Comparison of ENCODE assay signal across 9 cellular contexts in the genomic region with DNA sequence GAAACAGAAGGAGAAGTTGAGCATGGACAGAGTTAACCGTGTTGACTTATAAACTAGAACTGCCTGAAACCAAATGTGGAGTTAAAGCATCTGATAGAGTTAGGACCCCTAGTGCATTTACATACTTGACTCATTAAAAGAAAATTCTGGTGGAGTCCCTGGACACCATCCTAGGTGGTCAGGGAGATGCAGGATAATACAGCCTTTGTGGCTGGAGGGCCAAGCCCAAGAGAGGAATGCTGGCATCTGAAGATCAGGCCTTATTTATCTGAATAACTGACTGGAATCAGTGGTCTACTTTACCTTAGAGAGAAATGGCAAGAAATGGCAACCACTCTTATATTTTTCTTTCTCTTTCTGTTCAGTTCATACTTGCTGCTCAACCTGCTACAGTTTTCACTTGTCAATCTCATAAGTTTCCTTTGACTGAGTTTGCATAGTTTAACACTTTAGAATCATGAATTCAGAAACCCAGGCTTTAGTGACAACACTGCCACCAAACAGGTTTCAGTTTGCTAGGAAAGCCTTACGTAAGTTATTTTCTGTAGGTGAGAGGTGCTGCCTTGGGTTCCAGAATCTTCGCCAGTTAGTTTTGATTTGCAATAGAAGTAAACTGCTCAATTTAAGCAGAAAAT. TPM values are rescaled to one million over a fixed set of nuclear protein-coding genes. Genes with fewer than 3 reads are reported as not detected.
DNase-seq lines count a peak whose midpoint lies in the region; ATAC-seq, FAIRE-seq and TF ChIP-seq lines count a peak whose summit lies in the region.
"Had no signal": no experiment of that assay in that cellular context is flagged by ENCODE, and none has a peak within 500 bp of the region (broad histone marks: within the 10 kb centered on the region; RNA-seq: fewer than 3 reads in every experiment).

No MANE protein-coding gene starts in this region.

- peaks cover 2% of the 10 kb centered on the region for H3K36me3 Mint-ChIP-seq in activated naive CD8-positive, alpha-beta T cell treated with anti-CD3 and anti-CD28 coated beads, Interleukin-2, amount 10 ng/mL, durations not matched to agents 7 days and 5 days

- DNase-seq in GM18507 (ENCODE audit: extremely low spot score, insufficient read length, low read depth), result no peak
- no peak for DNase-seq in activated naive CD8-positive, alpha-beta T cell treated with anti-CD3 and anti-CD28 coated beads, Interleukin-2, amount 10 ng/mL, durations not matched to agents 7 days and 5 days
- DNase-seq in frontal cortex (ENCODE audit: low spot score in 2 of 2), result no peak
- DNase-seq in stimulated activated CD4-positive, alpha-beta T cell treated with anti-CD3 and anti-CD28 coated beads, Interleukin-4, amount 100 ng/mL, for 4 hours, result no peak
- no peak for DNase-seq in putamen (ENCODE audit: low spot score)
- DNase-seq: ovary had no signal

- no peaks in the 10 kb centered on the region for H3K27me3 Mint-ChIP-seq in activated naive CD8-positive, alpha-beta T cell treated with anti-CD3 and anti-CD28 coated beads, Interleukin-2, amount 10 ng/mL, durations not matched to agents 7 days and 5 days

- POLR2A ChIA-PET in activated naive CD8-positive, alpha-beta T cell treated with anti-CD3 and anti-CD28 coated beads, Interleukin-2, amount 10 ng/mL, durations not matched to agents 7 days and 5 days (lab: Charles Lee), result no interaction called here

- peaks cover 11% of the 10 kb centered on the region for H3K4me1 Mint-ChIP-seq in activated naive CD8-positive, alpha-beta T cell treated with anti-CD3 and anti-CD28 coated beads, Interleukin-2, amount 10 ng/mL, durations not matched to agents 7 days and 5 days

- peak overlapping the region; percentile 53 for H3K27ac Mint-ChIP-seq in activated naive CD8-positive, alpha-beta T cell treated with anti-CD3 and anti-CD28 coated beads, Interleukin-2, amount 10 ng/mL, durations not matched to agents 7 days and 5 days

- FAIRE-seq in GM18507 (lab: Jason Lieb, UNC) (peak; percentile 84), frontal cortex (lab: Jason Lieb, UNC) (no peak)

- ATAC-seq in GM19463 (IDR thresholded peaks at IDR 0.05; ENCODE audit: unreplicated experiment) (peak; percentile 82), HG03066 (IDR thresholded peaks at IDR 0.05; ENCODE audit: low read depth, unreplicated experiment) (peak; percentile 92), SK-N-SH treated with all-trans-retinoic acid at 6 μM for 48 hours (no peak)
- ATAC-seq in activated naive CD8-positive, alpha-beta T cell treated with anti-CD3 and anti-CD28 coated beads, Interleukin-2, amount 10 ng/mL, durations not matched to agents 7 days and 5 days (ENCODE audit: low read depth), result no peak

- H3K4me3 Mint-ChIP-seq in activated naive CD8-positive, alpha-beta T cell treated with anti-CD3 and anti-CD28 coated beads, Interleukin-2, amount 10 ng/mL, durations not matched to agents 7 days and 5 days, result peak overlapping the region; percentile 38

- H3K9me3 Mint-ChIP-seq in activated naive CD8-positive, alpha-beta T cell treated with anti-CD3 and anti-CD28 coated beads, Interleukin-2, amount 10 ng/mL, durations not matched to agents 7 days and 5 days, result no peaks in the 10 kb centered on the region

TF ChIP-seq in SK-N-SH treated with all-trans-retinoic acid at 6 μM for 48 hours, 23 proteins besides CTCF, POLR2A, EP300 and RAD21:
- TF ChIP-seq ZNF70 (CRISPR knock-in tag; IDR thresholded peaks at IDR 0.05) (no peak), CSDC2 (CRISPR knock-in tag; IDR thresholded peaks at IDR 0.05) (no peak), ZNF565 (CRISPR knock-in tag; conservative IDR thresholded peaks at IDR 0.05; ENCODE audit: low read depth) (no peak), OSR1 (CRISPR knock-in tag; IDR thresholded peaks at IDR 0.05) (no peak), ZFP3 (CRISPR knock-in tag; IDR thresholded peaks at IDR 0.05) (no peak), TOX (CRISPR knock-in tag; IDR thresholded peaks at IDR 0.05; ENCODE audit: borderline replicate concordance) (no peak)
- TF ChIP-seq, protein P1, sequence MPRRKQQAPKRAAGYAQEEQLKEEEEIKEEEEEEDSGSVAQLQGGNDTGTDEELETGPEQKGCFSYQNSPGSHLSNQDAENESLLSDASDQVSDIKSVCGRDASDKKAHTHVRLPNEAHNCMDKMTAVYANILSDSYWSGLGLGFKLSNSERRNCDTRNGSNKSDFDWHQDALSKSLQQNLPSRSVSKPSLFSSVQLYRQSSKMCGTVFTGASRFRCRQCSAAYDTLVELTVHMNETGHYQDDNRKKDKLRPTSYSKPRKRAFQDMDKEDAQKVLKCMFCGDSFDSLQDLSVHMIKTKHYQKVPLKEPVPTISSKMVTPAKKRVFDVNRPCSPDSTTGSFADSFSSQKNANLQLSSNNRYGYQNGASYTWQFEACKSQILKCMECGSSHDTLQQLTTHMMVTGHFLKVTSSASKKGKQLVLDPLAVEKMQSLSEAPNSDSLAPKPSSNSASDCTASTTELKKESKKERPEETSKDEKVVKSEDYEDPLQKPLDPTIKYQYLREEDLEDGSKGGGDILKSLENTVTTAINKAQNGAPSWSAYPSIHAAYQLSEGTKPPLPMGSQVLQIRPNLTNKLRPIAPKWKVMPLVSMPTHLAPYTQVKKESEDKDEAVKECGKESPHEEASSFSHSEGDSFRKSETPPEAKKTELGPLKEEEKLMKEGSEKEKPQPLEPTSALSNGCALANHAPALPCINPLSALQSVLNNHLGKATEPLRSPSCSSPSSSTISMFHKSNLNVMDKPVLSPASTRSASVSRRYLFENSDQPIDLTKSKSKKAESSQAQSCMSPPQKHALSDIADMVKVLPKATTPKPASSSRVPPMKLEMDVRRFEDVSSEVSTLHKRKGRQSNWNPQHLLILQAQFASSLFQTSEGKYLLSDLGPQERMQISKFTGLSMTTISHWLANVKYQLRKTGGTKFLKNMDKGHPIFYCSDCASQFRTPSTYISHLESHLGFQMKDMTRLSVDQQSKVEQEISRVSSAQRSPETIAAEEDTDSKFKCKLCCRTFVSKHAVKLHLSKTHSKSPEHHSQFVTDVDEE (CRISPR knock-in tag; IDR thresholded peaks at IDR 0.05), result no peak
- TF ChIP-seq, protein P2, sequence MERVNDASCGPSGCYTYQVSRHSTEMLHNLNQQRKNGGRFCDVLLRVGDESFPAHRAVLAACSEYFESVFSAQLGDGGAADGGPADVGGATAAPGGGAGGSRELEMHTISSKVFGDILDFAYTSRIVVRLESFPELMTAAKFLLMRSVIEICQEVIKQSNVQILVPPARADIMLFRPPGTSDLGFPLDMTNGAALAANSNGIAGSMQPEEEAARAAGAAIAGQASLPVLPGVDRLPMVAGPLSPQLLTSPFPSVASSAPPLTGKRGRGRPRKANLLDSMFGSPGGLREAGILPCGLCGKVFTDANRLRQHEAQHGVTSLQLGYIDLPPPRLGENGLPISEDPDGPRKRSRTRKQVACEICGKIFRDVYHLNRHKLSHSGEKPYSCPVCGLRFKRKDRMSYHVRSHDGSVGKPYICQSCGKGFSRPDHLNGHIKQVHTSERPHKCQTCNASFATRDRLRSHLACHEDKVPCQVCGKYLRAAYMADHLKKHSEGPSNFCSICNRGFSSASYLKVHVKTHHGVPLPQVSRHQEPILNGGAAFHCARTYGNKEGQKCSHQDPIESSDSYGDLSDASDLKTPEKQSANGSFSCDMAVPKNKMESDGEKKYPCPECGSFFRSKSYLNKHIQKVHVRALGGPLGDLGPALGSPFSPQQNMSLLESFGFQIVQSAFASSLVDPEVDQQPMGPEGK (CRISPR knock-in tag; IDR thresholded peaks at IDR 0.05; ENCODE audit: borderline replicate concordance), result no peak
- TF ChIP-seq, protein P3, sequence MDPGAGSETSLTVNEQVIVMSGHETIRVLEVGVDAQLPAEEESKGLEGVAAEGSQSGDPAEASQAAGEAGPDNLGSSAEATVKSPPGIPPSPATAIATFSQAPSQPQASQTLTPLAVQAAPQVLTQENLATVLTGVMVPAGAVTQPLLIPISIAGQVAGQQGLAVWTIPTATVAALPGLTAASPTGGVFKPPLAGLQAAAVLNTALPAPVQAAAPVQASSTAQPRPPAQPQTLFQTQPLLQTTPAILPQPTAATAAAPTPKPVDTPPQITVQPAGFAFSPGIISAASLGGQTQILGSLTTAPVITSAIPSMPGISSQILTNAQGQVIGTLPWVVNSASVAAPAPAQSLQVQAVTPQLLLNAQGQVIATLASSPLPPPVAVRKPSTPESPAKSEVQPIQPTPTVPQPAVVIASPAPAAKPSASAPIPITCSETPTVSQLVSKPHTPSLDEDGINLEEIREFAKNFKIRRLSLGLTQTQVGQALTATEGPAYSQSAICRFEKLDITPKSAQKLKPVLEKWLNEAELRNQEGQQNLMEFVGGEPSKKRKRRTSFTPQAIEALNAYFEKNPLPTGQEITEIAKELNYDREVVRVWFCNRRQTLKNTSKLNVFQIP (CRISPR knock-in tag; IDR thresholded peaks at IDR 0.05; ENCODE audit: borderline replicate concordance, low read depth), result no peak

RNA-seq across cellular contexts. Expression of a gene that starts 10.2 kb away (rescaled TPM):
- under 1 TPM; 0.22 to 0.28 TPM for total RNA-seq in activated naive CD8-positive, alpha-beta T cell treated with anti-CD3 and anti-CD28 coated beads, Interleukin-2, amount 10 ng/mL, durations not matched to agents 7 days and 5 days
- total RNA-seq in frontal cortex, result 0.82 TPM

Comparison
In these comparisons a context has a peak if more than half of its experiments do, and no peak if none do; other contexts are left out.
1. ATAC-seq: peak in GM19463 (single experiment) and HG03066 (single experiment); none in activated naive CD8-positive, alpha-beta T cell treated with anti-CD3 and anti-CD28 coated beads, Interleukin-2, amount 10 ng/mL, durations not matched to agents 7 days and 5 days (single experiment) and SK-N-SH treated with all-trans-retinoic acid at 6 μM for 48 hours (single experiment).